1 cellular context compared by ENCODE assay signal in the genomic region with DNA sequence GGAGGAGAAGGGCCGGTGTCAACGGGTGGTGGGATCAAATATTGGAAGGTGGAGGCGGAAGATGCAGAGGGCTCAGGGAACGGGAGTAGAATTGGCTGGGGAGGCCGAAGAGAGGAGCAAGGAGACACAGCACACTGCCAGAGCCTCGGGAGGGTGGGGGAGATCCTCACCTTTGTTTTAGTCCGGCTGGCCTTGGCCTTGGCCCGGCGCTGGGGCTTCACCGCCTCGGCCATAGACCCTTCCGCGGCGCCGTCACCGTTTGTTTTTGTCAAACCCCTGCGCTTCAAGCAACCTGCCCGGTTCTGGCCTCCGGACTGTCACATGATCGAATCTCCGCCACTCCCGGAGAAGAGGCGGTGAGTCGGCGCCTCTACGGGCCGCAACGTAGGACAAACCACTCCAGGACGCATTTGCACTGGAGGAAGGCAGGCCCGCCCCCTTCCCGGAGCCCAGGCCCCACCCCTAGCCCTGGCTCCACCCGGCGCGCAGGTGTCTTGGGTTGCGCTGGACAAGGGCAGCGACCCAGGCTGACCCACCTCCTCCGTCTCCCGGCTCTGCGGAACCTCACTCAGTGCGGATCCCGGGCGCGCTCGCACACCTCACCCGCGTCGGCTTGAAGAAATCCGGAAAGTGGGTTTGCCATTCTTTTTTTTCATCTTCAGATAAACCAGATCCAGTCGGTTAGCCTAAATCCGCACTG.
A peak's percentile ranks its signal among the peaks of the same experiment; 100 is the strongest.
TF ChIP-seq lines count a peak whose summit lies in the region.

TSS of gene EPG5 (minus strand) at position 323 of the 700 bp plus-strand sequence. CDS start at position 233, 90 bp downstream.

TF ChIP-seq in HepG2, 621 proteins besides CTCF, POLR2A, EP300 and RAD21 (continued from another document and continues in another):
- TF ChIP-seq, protein P1, sequence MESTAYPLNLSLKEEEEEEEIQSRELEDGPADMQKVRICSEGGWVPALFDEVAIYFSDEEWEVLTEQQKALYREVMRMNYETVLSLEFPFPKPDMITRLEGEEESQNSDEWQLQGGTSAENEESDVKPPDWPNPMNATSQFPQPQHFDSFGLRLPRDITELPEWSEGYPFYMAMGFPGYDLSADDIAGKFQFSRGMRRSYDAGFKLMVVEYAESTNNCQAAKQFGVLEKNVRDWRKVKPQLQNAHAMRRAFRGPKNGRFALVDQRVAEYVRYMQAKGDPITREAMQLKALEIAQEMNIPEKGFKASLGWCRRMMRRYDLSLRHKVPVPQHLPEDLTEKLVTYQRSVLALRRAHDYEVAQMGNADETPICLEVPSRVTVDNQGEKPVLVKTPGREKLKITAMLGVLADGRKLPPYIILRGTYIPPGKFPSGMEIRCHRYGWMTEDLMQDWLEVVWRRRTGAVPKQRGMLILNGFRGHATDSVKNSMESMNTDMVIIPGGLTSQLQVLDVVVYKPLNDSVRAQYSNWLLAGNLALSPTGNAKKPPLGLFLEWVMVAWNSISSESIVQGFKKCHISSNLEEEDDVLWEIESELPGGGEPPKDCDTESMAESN (CRISPR knock-in tag; conservative IDR thresholded peaks at IDR 0.05), result 0 out of 2 replicates have a peak, but pooled peaks have one; percentile 44
- TF ChIP-seq ZNF660 (CRISPR knock-in tag; IDR thresholded peaks at IDR 0.05; ENCODE audit: borderline replicate concordance, low read depth), result no peak
- no peak for TF ChIP-seq KIAA2018 (CRISPR knock-in tag; IDR thresholded peaks at IDR 0.05; ENCODE audit: borderline replicate concordance)
- TF ChIP-seq YEATS4 (CRISPR knock-in tag; IDR thresholded peaks at IDR 0.05; ENCODE audit: borderline replicate concordance), result 0 out of 2 replicates have a peak, but pooled peaks have one; percentile 50
- no peak for TF ChIP-seq REL (CRISPR knock-in tag; conservative IDR thresholded peaks at IDR 0.05)
- TF ChIP-seq MAFK (conservative IDR thresholded peaks at IDR 0.05 in 1 of 2, IDR thresholded peaks at IDR 0.05 in 1 of 2; ENCODE audit: low read length in 2 of 2), result no peak
- peak; percentile 92 for TF ChIP-seq ARID4A (CRISPR knock-in tag; IDR thresholded peaks at IDR 0.05; ENCODE audit: borderline replicate concordance)
- no peak; the same call in 1 of the 2 replicates for TF ChIP-seq CCDC6 (CRISPR knock-in tag; IDR thresholded peaks at IDR 0.05)
- TF ChIP-seq ZBTB8A (CRISPR knock-in tag; IDR thresholded peaks at IDR 0.05; ENCODE audit: borderline replicate concordance, low read depth), result no peak
- TF ChIP-seq KAT8 (CRISPR knock-in tag; IDR thresholded peaks at IDR 0.05), result peak; percentile 95
- TF ChIP-seq ARNTL (CRISPR knock-in tag; IDR thresholded peaks at IDR 0.05), result 0 out of 2 replicates have a peak, but pooled peaks have one; percentile 52
- TF ChIP-seq, protein P2, sequence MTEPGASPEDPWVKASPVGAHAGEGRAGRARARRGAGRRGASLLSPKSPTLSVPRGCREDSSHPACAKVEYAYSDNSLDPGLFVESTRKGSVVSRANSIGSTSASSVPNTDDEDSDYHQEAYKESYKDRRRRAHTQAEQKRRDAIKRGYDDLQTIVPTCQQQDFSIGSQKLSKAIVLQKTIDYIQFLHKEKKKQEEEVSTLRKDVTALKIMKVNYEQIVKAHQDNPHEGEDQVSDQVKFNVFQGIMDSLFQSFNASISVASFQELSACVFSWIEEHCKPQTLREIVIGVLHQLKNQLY (CRISPR knock-in tag; IDR thresholded peaks at IDR 0.05), result no peak
- TF ChIP-seq, protein P3, sequence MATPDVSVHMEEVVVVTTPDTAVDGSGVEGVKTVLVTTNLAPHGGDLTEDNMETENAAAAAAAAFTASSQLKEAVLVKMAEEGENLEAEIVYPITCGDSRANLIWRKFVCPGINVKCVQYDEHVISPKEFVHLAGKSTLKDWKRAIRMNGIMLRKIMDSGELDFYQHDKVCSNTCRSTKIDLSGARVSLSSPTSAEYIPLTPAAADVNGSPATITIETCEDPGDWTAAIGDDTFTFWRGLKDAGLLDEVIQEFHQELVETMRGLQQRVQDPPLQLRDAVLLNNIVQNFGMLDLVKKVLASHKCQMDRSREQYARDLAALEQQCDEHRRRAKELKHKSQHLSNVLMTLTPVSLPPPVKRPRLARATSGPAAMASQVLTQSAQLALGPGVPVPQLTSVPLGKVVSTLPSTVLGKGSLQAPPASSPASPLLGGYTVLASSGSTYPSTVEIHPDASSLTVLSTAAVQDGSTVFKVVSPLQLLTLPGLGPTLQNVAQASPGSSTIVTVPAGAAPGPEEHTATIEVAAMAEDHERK (CRISPR knock-in tag; IDR thresholded peaks at IDR 0.05; ENCODE audit: low read depth), result no peak
- peak; percentile 69; the same call in 1 of the 2 replicates for TF ChIP-seq KDM5A (IDR thresholded peaks at IDR 0.05; ENCODE audit: borderline replicate concordance, low read length)
- no peak for TF ChIP-seq CBX2 (IDR thresholded peaks at IDR 0.05; ENCODE audit: low read depth, low read length)
- TF ChIP-seq CBX2 (CRISPR knock-in tag; IDR thresholded peaks at IDR 0.05; ENCODE audit: low read depth), result no peak
- no peak for TF ChIP-seq JUNB (CRISPR knock-in tag; IDR thresholded peaks at IDR 0.05; ENCODE audit: borderline replicate concordance)
- TF ChIP-seq MBNL3 (CRISPR knock-in tag; conservative IDR thresholded peaks at IDR 0.05), result no peak
- TF ChIP-seq TBP (CRISPR knock-in tag; IDR thresholded peaks at IDR 0.05), result no peak
- TF ChIP-seq ZNF121 (CRISPR knock-in tag; IDR thresholded peaks at IDR 0.05), result peak; percentile 84
- TF ChIP-seq PAWR (CRISPR knock-in tag; IDR thresholded peaks at IDR 0.05; ENCODE audit: borderline replicate concordance), result no peak
- peak; percentile 79 for TF ChIP-seq ERF (CRISPR knock-in tag; IDR thresholded peaks at IDR 0.05)
- TF ChIP-seq, protein P4, sequence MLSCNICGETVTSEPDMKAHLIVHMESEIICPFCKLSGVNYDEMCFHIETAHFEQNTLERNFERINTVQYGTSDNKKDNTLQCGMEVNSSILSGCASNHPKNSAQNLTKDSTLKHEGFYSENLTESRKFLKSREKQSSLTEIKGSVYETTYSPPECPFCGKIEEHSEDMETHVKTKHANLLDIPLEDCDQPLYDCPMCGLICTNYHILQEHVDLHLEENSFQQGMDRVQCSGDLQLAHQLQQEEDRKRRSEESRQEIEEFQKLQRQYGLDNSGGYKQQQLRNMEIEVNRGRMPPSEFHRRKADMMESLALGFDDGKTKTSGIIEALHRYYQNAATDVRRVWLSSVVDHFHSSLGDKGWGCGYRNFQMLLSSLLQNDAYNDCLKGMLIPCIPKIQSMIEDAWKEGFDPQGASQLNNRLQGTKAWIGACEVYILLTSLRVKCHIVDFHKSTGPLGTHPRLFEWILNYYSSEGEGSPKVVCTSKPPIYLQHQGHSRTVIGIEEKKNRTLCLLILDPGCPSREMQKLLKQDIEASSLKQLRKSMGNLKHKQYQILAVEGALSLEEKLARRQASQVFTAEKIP (CRISPR knock-in tag; IDR thresholded peaks at IDR 0.05; ENCODE audit: borderline replicate concordance), result no peak
- TF ChIP-seq CCAR2 (optimal IDR thresholded peaks at IDR 0.05; ENCODE audit: low read depth, low read length), result no peak
- TF ChIP-seq ZSCAN9 (CRISPR knock-in tag; IDR thresholded peaks at IDR 0.05; ENCODE audit: borderline replicate concordance), result peak; percentile 82
- no peak for TF ChIP-seq KAT7 (CRISPR knock-in tag; IDR thresholded peaks at IDR 0.05; ENCODE audit: borderline replicate concordance)
- no peak for TF ChIP-seq CAMTA2 (CRISPR knock-in tag; IDR thresholded peaks at IDR 0.05; ENCODE audit: borderline replicate concordance)
- TF ChIP-seq ZBTB38 (CRISPR knock-in tag; IDR thresholded peaks at IDR 0.05), result peak; percentile 32; the same call in 1 of the 2 replicates
- TF ChIP-seq ZNF251 (CRISPR knock-in tag; IDR thresholded peaks at IDR 0.05), result no peak
- TF ChIP-seq MAF1 (CRISPR knock-in tag; IDR thresholded peaks at IDR 0.05; ENCODE audit: borderline replicate concordance), result no peak
- no peak for TF ChIP-seq ZSCAN29 (CRISPR knock-in tag; conservative IDR thresholded peaks at IDR 0.05)
- no peak for TF ChIP-seq ZBTB14 (CRISPR knock-in tag; IDR thresholded peaks at IDR 0.05)
- TF ChIP-seq ZNF879 (CRISPR knock-in tag; IDR thresholded peaks at IDR 0.05), result no peak
- no peak for TF ChIP-seq KDM6A (CRISPR knock-in tag; IDR thresholded peaks at IDR 0.05; ENCODE audit: low read depth)
- TF ChIP-seq, protein P5, sequence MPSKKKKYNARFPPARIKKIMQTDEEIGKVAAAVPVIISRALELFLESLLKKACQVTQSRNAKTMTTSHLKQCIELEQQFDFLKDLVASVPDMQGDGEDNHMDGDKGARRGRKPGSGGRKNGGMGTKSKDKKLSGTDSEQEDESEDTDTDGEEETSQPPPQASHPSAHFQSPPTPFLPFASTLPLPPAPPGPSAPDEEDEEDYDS (CRISPR knock-in tag; IDR thresholded peaks at IDR 0.05), result peak; percentile 48
- TF ChIP-seq ZNF337 (CRISPR knock-in tag; IDR thresholded peaks at IDR 0.05; ENCODE audit: borderline replicate concordance, low read depth), result no peak
